In genomic region chr10:84204122-84204521, GRCh38 we compare ENCODE assay signal across 10 cellular contexts. TPM values are rescaled to one million over a fixed set of nuclear protein-coding genes. Genes with fewer than 3 reads are reported as not detected.
DNase-seq lines count a peak whose midpoint lies in the region; ATAC-seq, FAIRE-seq and TF ChIP-seq lines count a peak whose summit lies in the region.
"Had no signal": no experiment of that assay in that cellular context is flagged by ENCODE, and none has a peak within 500 bp of the region (broad histone marks: within the 10 kb centered on the region; RNA-seq: fewer than 3 reads in every experiment).

No MANE protein-coding gene starts in this region.

- no peak overlapping the region for H2BK20ac ChIP-seq in H9 (ENCODE audit: low read depth, low read length, poor library complexity, severe bottlenecking)

- no peak overlapping the region for H2AK5ac ChIP-seq in H9 (ENCODE audit: insufficient read length, low read length)

- H3K23me2 ChIP-seq in H9 (ENCODE audit: insufficient read length, low read depth, low read length, poor library complexity, severe bottlenecking), result no peaks in the 10 kb centered on the region

- no peak overlapping the region for H3K56ac ChIP-seq in H9 (ENCODE audit: insufficient read length, low read depth, low read length)

- H3K23ac ChIP-seq in H9 (ENCODE audit: insufficient read length, low read depth, low read length), result no peak overlapping the region

- no CpG with 5 or more reads among the region's 4 CpGs for WGBS in H9 (ENCODE audit: extremely low coverage, insufficient read length, low lambda C conversion rate)
- WGBS in suprapubic skin, result 89% methylated on average over 4 of the region's 4 CpGs

- peaks cover 3% of the 10 kb centered on the region; the same call in 1 of the 2 replicates for H3K27me3 Mint-ChIP-seq in H9 (ENCODE audit: low read depth)

- H3K36me3 ChIP-seq in OCI-LY7 (ENCODE audit: insufficient read depth, low read length) (no peaks in the 10 kb centered on the region), suprapubic skin (no peaks in the 10 kb centered on the region)

- no peak overlapping the region for H2BK120ac ChIP-seq in H9 (ENCODE audit: low read depth, low read length, poor library complexity, severe bottlenecking)

- TF ChIP-seq CTCF in H9 (conservative IDR thresholded peaks at IDR 0.05), result peak; percentile 83
- TF ChIP-seq CTCF in OCI-LY7 (conservative IDR thresholded peaks at IDR 0.05; ENCODE audit: low read length), result peak; percentile 63
- peak in 1 of 2 donors; percentile 13 for TF ChIP-seq CTCF in suprapubic skin (IDR thresholded peaks at IDR 0.05)

- H3K9ac ChIP-seq in H9 (ENCODE audit: extremely low read depth, insufficient read length, low read length), result no peak overlapping the region
- H3K9ac ChIP-seq: KMS-11 had no signal

- no peak overlapping the region for H3K27ac Mint-ChIP-seq in H9

- H4K20me1 ChIP-seq in H9 (ENCODE audit: control insufficient read depth, insufficient read depth, insufficient read length) (no peaks in the 10 kb centered on the region), OCI-LY7 (ENCODE audit: insufficient read depth, low read length) (no peaks in the 10 kb centered on the region)

- H3T11ph ChIP-seq in H9 (ENCODE audit: low read length), result no peak overlapping the region

- intact Hi-C loops in OCI-LY7 (cut with micrococcal nuclease; ENCODE audit: unreplicated experiment), result loop anchor here (2.0 kb wide), 1 partner anchor 43 kb away; no protein-coding TSS in a partner anchor
- intact Hi-C loops in sciatic nerve (cut with DNase I), result no loop called here

- no peaks in the 10 kb centered on the region for H3K79me2 ChIP-seq in H9 (ENCODE audit: insufficient read depth, low read length)
- no peaks in the 10 kb centered on the region for H3K79me2 ChIP-seq in OCI-LY7 (ENCODE audit: insufficient read depth, low read depth, low read length)

- H2AFZ ChIP-seq in H9 (ENCODE audit: low read length), result no peak overlapping the region
- no peak overlapping the region for H2AFZ ChIP-seq in OCI-LY7 (ENCODE audit: low read length)

- H3K4me1 ChIP-seq in H9 (ENCODE audit: insufficient read depth, low read length), result no peaks in the 10 kb centered on the region
- no peaks in the 10 kb centered on the region for H3K4me1 ChIP-seq in OCI-LY7 (ENCODE audit: insufficient read depth, low read length, poor library complexity, severe bottlenecking)
- peaks cover under 1% of the 10 kb centered on the region for H3K4me1 ChIP-seq in suprapubic skin

- H3K4me3 Mint-ChIP-seq in H9, result no peak overlapping the region

- no peaks in the 10 kb centered on the region for H3K36me3 Mint-ChIP-seq in H9 (ENCODE audit: insufficient read depth in 1 of 3, low read depth in 3 of 3)

- H3K4me3 ChIP-seq in OCI-LY7 (ENCODE audit: low read depth, low read length, poor library complexity, severe bottlenecking), result no peak overlapping the region
- H3K4me3 ChIP-seq in suprapubic skin, result no peak overlapping the region

- H3K4me2 ChIP-seq in H9 (ENCODE audit: insufficient read depth, insufficient read length, low read length) (no peak overlapping the region), OCI-LY7 (ENCODE audit: low read length) (no peak overlapping the region)
- H3K4me2 ChIP-seq: KMS-11 had no signal

- H2BK5ac ChIP-seq in H9 (ENCODE audit: insufficient read length, low read length), result no peak overlapping the region

- CTCF ChIA-PET in OCI-LY7 (lab: Charles Lee; ENCODE audit: unreplicated experiment), result no interaction called here

- peak; percentile 33 for ATAC-seq in left lobe of liver
- ATAC-seq in sciatic nerve, result no peak

- H4K91ac ChIP-seq in H9 (ENCODE audit: insufficient read length, low read depth, low read length), result no peak overlapping the region

- H3K79me1 ChIP-seq in H9 (ENCODE audit: insufficient read depth, low read depth, low read length, poor library complexity, severe bottlenecking), result no peaks in the 10 kb centered on the region

- H3K27ac ChIP-seq in H9 (ENCODE audit: insufficient read length, low read depth, low read length) (no peak overlapping the region), OCI-LY7 (ENCODE audit: low read depth, low read length, poor library complexity, severe bottlenecking) (no peak overlapping the region), suprapubic skin (no peak overlapping the region)
- H3K27ac ChIP-seq: KMS-11 had no signal

- H2BK12ac ChIP-seq in H9 (ENCODE audit: insufficient read length, low read depth, low read length), result no peak overlapping the region

- no peaks in the 10 kb centered on the region for H3K4me1 Mint-ChIP-seq in H9

- H4K8ac ChIP-seq in H9 (replicated peaks; ENCODE audit: insufficient read length, low read depth, low read length), result no peak overlapping the region

- H4K5ac ChIP-seq in H9 (ENCODE audit: insufficient read length, low read depth, low read length), result no peak overlapping the region

- H3K4ac ChIP-seq in H9 (ENCODE audit: low read depth, low read length), result no peak overlapping the region

- H3K14ac ChIP-seq in H9 (ENCODE audit: insufficient read depth, low read length), result no peak overlapping the region

- H2BK15ac ChIP-seq in H9 (ENCODE audit: low read depth, low read length), result no peak overlapping the region

- no peaks in the 10 kb centered on the region for H3K9me2 ChIP-seq in OCI-LY7 (ENCODE audit: insufficient read depth, low read length)

- no peaks in the 10 kb centered on the region for H3K9me3 ChIP-seq in H9 (ENCODE audit: control insufficient read depth, low read depth, low read length)
- H3K9me3 ChIP-seq in OCI-LY7 (ENCODE audit: low read length), result no peaks in the 10 kb centered on the region
- H3K9me3 ChIP-seq in suprapubic skin, result no peaks in the 10 kb centered on the region

- peak; percentile 33 for FAIRE-seq in GM12891 (lab: Jason Lieb, UNC)

- TF ChIP-seq POLR2A in GM12891 (IDR thresholded peaks at IDR 0.05; ENCODE audit: low read depth, low read length) (no peak), suprapubic skin (IDR thresholded peaks at IDR 0.05) (no peak)

- POLR2A ChIA-PET in OCI-LY7 (lab: Charles Lee), result no interaction called here

- TF ChIP-seq EP300 in suprapubic skin (IDR thresholded peaks at IDR 0.05), result no peak

- no peaks in the 10 kb centered on the region for H3K9me3 Mint-ChIP-seq in H9

- DNase-seq in GM12891 (ENCODE audit: insufficient read length, low spot score) (peak; percentile 45), H9 (peak; percentile 67), OCI-LY7 (ENCODE audit: low spot score) (peak; percentile 23), left lobe of liver (ENCODE audit: low spot score) (no peak), suprapubic skin (ENCODE audit: low spot score in 2 of 2) (no peak), NCI-H1417 treated with DMSO at 0.1 percent for 48 hours (lab: John Stamatoyannopoulos, UW) (no peak), ecto neural progenitor cell (ENCODE audit: low spot score) (no peak), sciatic nerve (ENCODE audit: low spot score) (no peak)
- DNase-seq: effector CD8-positive, alpha-beta T cell had no signal

- no peak overlapping the region for H3K18ac ChIP-seq in H9 (ENCODE audit: insufficient read length, low read depth, low read length)

- H3K27me3 ChIP-seq in H9 (ENCODE audit: insufficient read depth, low read length) (no peaks in the 10 kb centered on the region), suprapubic skin (peaks cover 5% of the 10 kb centered on the region)

- BruUV-seq in OCI-LY7 (replicated peaks; lab: Mats Ljungman, UMichigan), result no TSS peak

TF ChIP-seq in GM12891, 5 proteins besides CTCF, POLR2A, EP300 and RAD21:
- no peak for TF ChIP-seq SPI1 (IDR thresholded peaks at IDR 0.05; ENCODE audit: low read depth, low read length)
- TF ChIP-seq POLR2AphosphoS5 (IDR thresholded peaks at IDR 0.05; ENCODE audit: low read depth, low read length), result no peak
- no peak for TF ChIP-seq PAX5 (IDR thresholded peaks at IDR 0.05; ENCODE audit: insufficient read depth, low read length, severe bottlenecking)
- no peak for TF ChIP-seq POU2F2 (IDR thresholded peaks at IDR 0.05; ENCODE audit: low read depth, low read length)
- no peak for TF ChIP-seq TAF1 (IDR thresholded peaks at IDR 0.05; ENCODE audit: low read depth, low read length)

RNA-seq across cellular contexts. Expression of gene CDHR1, which starts 9.8 kb away (rescaled TPM):
- 0.19 TPM for polyA plus RNA-seq in GM12891 (2012; ENCODE audit: low read depth, missing spikeins)
- 6.4 and 6.6 TPM in 2 replicates for total RNA-seq in H9 (2021)
- not detected in 2 replicates for total RNA-seq in OCI-LY7 (2014; rRNA removed; shearing (Covaris generic))
- total RNA-seq in OCI-LY7 (2022), result not detected in 2 replicates
- total RNA-seq in left lobe of liver, result 0.13 TPM
- total RNA-seq in suprapubic skin, result 100 to 1,000 TPM; 106 to 398 (median 143) TPM
- total RNA-seq in sciatic nerve, result 2.0 TPM

RNA-seq across cellular contexts. Expression of gene LRIT2, which starts 21.2 kb away (rescaled TPM):
- polyA plus RNA-seq in GM12891 (2012; ENCODE audit: low read depth, missing spikeins), result not detected
- total RNA-seq in H9 (2021), result not detected in 2 replicates
- not detected in 2 replicates for total RNA-seq in OCI-LY7 (2014; rRNA removed; shearing (Covaris generic))
- not detected in 2 replicates for total RNA-seq in OCI-LY7 (2022)
- not detected for total RNA-seq in left lobe of liver
- total RNA-seq in suprapubic skin, result not detected
- total RNA-seq in sciatic nerve, result not detected

RNA-seq across cellular contexts. Expression of gene GPR15LG, which starts 30.5 kb away (rescaled TPM):
- not detected for polyA plus RNA-seq in GM12891 (2012; ENCODE audit: low read depth, missing spikeins)
- total RNA-seq in H9 (2021), result not detected in 2 replicates
- total RNA-seq in OCI-LY7 (2014; rRNA removed; shearing (Covaris generic)), result not detected in 2 replicates
- not detected in 2 replicates for total RNA-seq in OCI-LY7 (2022)
- 0.20 TPM for total RNA-seq in left lobe of liver
- total RNA-seq in suprapubic skin, result 10 to 100 TPM in 2 of 4 donors, 1 to 10 TPM in 2; 2.0 to 19.3 (median 8.6) TPM
- total RNA-seq in sciatic nerve, result not detected

RNA-seq across cellular contexts. Expression of gene LRIT1, which starts 37.2 kb away (rescaled TPM):
- polyA plus RNA-seq in GM12891 (2012; ENCODE audit: low read depth, missing spikeins), result not detected
- total RNA-seq in H9 (2021) (not detected in 2 replicates), OCI-LY7 (2022) (not detected in 2 replicates), left lobe of liver (not detected), suprapubic skin (not detected), sciatic nerve (not detected)
- not detected in 2 replicates for total RNA-seq in OCI-LY7 (2014; rRNA removed; shearing (Covaris generic))

RNA-seq across cellular contexts. Expression of gene RGR, which starts 40.7 kb away (rescaled TPM):
- not detected for polyA plus RNA-seq in GM12891 (2012; ENCODE audit: low read depth, missing spikeins)
- not detected in 2 replicates for total RNA-seq in H9 (2021)
- not detected in 2 replicates for total RNA-seq in OCI-LY7 (2014; rRNA removed; shearing (Covaris generic))
- total RNA-seq in OCI-LY7 (2022), result not detected in 2 replicates
- not detected for total RNA-seq in left lobe of liver
- not detected for total RNA-seq in suprapubic skin
- 2.4 TPM for total RNA-seq in sciatic nerve

Comparison
In these comparisons a context has a peak if more than half of its experiments do, and no peak if none do; other contexts are left out.
1. DNase-seq: peak in GM12891 (single experiment), H9 (single experiment) and OCI-LY7 (single experiment); none in left lobe of liver (single experiment), suprapubic skin (0 of 2), NCI-H1417 treated with DMSO at 0.1 percent for 48 hours (single experiment), ecto neural progenitor cell (single experiment) and sciatic nerve (single experiment).
2. RNA of gene CDHR1, which starts 9.8 kb away (total RNA-seq): 106 to 398 TPM in suprapubic skin; 6.4 to 6.6 TPM in H9, 2.0 TPM in sciatic nerve (single experiment), 0.13 TPM in left lobe of liver (single experiment) and not detected in OCI-LY7; every median in the first group is over 10 times any median in the second.